In the genomic region with DNA sequence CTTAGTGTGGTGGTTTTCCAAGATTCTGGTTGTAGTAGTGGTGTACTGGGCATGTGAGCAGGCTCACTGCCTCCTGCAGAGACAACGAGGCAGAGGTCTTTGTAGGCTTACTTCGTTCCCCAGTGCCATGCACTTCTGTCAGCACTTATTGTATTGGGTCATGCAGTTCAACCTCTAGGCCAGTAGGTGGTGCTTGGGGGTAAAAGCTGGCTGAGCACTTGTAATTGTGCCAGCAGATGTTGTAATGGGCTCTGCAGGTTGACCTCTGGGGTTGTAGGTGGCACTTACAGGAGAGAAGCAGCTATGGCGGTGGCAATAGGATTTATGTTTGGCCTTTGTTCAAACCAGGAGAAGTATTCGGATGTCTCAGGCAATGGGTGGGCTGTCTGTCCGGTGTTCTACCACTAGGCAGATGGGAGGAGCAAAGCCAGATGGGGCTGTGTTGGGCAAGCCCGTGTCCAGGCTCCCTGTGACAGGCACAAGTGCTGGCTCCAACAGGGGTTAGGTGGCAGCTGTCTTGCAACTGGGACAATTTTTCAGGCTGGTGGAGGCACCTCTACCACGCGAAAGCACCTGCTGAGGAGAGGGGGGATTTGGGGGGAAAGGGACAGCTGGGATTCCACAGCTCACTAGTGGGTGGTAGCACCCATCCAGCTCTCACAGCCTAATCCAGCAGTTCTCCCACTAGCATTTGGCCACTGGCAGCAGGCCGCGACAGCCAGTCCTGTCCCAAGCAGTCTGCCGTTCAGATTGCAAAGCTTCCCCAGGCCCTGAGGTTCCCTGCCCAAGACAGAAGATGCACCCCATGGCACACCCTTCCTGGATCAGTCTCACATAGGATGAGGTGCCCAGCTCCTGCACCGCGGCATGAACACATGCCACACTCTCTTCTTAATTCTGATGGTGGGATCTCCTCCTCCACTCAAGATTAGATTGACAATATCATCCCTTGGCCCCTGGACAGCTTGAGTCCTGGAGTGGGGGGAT, we compare ENCODE assay signal across 8 cellular contexts.
DNase-seq lines count a peak whose midpoint lies in the region; ATAC-seq and TF ChIP-seq lines count a peak whose summit lies in the region.

No MANE protein-coding gene starts in this region.

- no peaks in the 10 kb centered on the region for H3K9me2 ChIP-seq in SU-DHL-6 (replicated peaks; ENCODE audit: insufficient read depth, low read length)

- DNase-seq in AG08395 (ENCODE audit: low spot score) (peak; percentile 82), NCI-H1092 treated with DMSO at 0.1 percent for 48 hours (lab: John Stamatoyannopoulos, UW) (peak; percentile 40), mammary epithelial cell (peak; percentile 40), kidney glomerular epithelial cell (lab: John Stamatoyannopoulos, UW) (peak; percentile 52)
- DNase-seq in stimulated activated CD8-positive, alpha-beta memory T cell treated with anti-CD3 and anti-CD28 coated beads, Interleukin-12 subunit alpha, Interleukin-12 subunit beta, amount 100 ng/mL, for 1 hour (ENCODE audit: low read depth), result peak; percentile 22

- ATAC-seq in GM18511 (IDR thresholded peaks at IDR 0.05; ENCODE audit: unreplicated experiment) (peak; percentile 99), HG02870 (IDR thresholded peaks at IDR 0.05; ENCODE audit: unreplicated experiment) (peak; percentile 99)

- H3K27me3 ChIP-seq in SU-DHL-6 (ENCODE audit: low read length) (no peaks in the 10 kb centered on the region), mammary epithelial cell (ENCODE audit: insufficient read depth, low read length) (no peaks in the 10 kb centered on the region)

- H3K4me3 ChIP-seq in SU-DHL-6 (ENCODE audit: insufficient read depth, low read length, poor library complexity, severe bottlenecking) (no peak overlapping the region), mammary epithelial cell (replicated peaks in 1 of 3; ENCODE audit: insufficient read depth in 1 of 3, low read depth in 2 of 3, low read length in 3 of 3) (no peak overlapping the region)

- in situ Hi-C loops in mammary epithelial cell (cut with MboI; ENCODE audit: low sequenced_read_pairs in 2 of 2), result no loop called here

- no peaks in the 10 kb centered on the region for H3K36me3 ChIP-seq in SU-DHL-6 (ENCODE audit: low read length)
- no peaks in the 10 kb centered on the region for H3K36me3 ChIP-seq in mammary epithelial cell (ENCODE audit: insufficient read depth, low read length)

- no peak overlapping the region for H3K9ac ChIP-seq in SU-DHL-6 (ENCODE audit: low read length)
- no peak overlapping the region for H3K9ac ChIP-seq in mammary epithelial cell (ENCODE audit: insufficient read depth, low read length)

- peak; percentile 70 for TF ChIP-seq CTCF in SU-DHL-6 (IDR thresholded peaks at IDR 0.05; ENCODE audit: insufficient read depth, low read length, poor library complexity, severe bottlenecking)
- peak; percentile 89 to 95 for TF ChIP-seq CTCF in mammary epithelial cell (conservative IDR thresholded peaks at IDR 0.05 in 1 of 2, IDR thresholded peaks at IDR 0.05 in 1 of 2; ENCODE audit: extremely low read depth in 1 of 2, insufficient read depth in 1 of 2, low read depth in 1 of 2, low read length in 2 of 2)

- no peaks in the 10 kb centered on the region for H3K9me3 ChIP-seq in SU-DHL-6 (ENCODE audit: insufficient read depth, low read length)
- H3K9me3 ChIP-seq in mammary epithelial cell (replicated peaks; ENCODE audit: insufficient read depth, low read length), result no peaks in the 10 kb centered on the region

- no TSS peak for BruUV-seq in mammary epithelial cell (replicated peaks; lab: Mats Ljungman, UMichigan)

- H3K79me2 ChIP-seq in SU-DHL-6 (ENCODE audit: insufficient read depth, low read length), result no peaks in the 10 kb centered on the region
- H3K79me2 ChIP-seq in mammary epithelial cell (ENCODE audit: insufficient read depth, low read length), result no peaks in the 10 kb centered on the region

- dilution Hi-C loops in mammary epithelial cell (cut with HindIII; ENCODE audit: low sequenced_read_pairs), result no loop called here

- H3K4me2 ChIP-seq in SU-DHL-6 (ENCODE audit: low read depth, low read length, poor library complexity, severe bottlenecking) (no peak overlapping the region), mammary epithelial cell (ENCODE audit: insufficient read depth, low read depth, low read length) (no peak overlapping the region)

- H3F3A ChIP-seq in SU-DHL-6 (ENCODE audit: insufficient read depth), result no peaks in the 10 kb centered on the region

- CTCF ChIA-PET in mammary epithelial cell (lab: Charles Lee; ENCODE audit: low non-redundant PET), result interaction anchor here (0.7 to 1.0 kb wide), 2 partner anchors 20 to 294 kb away, joined by 4 to 5 read pairs; no protein-coding TSS in a partner anchor

- intact Hi-C loops in mammary epithelial cell (cut with micrococcal nuclease), result loop anchor here (1.0 kb wide), 2 partner anchors 211 to 365 kb away; no protein-coding TSS in a partner anchor

- H4K20me1 ChIP-seq in SU-DHL-6 (ENCODE audit: low read depth, low read length) (no peaks in the 10 kb centered on the region), mammary epithelial cell (ENCODE audit: insufficient read depth, low read length) (peaks cover 3% of the 10 kb centered on the region)

- H2AFZ ChIP-seq in SU-DHL-6 (ENCODE audit: low read depth, low read length, severe bottlenecking) (no peak overlapping the region), mammary epithelial cell (ENCODE audit: low read depth, low read length) (no peak overlapping the region)

- 79% methylated on average over 11 of the region's 13 CpGs for WGBS in mammary epithelial cell (ENCODE audit: low coverage, missing lambda C conversion rate)

- no peaks in the 10 kb centered on the region for H3K4me1 ChIP-seq in mammary epithelial cell (ENCODE audit: insufficient read depth, low read length)

- H3K27ac ChIP-seq in SU-DHL-6 (ENCODE audit: low read depth, low read length) (no peak overlapping the region), mammary epithelial cell (ENCODE audit: insufficient read depth, low read depth, low read length) (no peak overlapping the region)

Comparison
In these comparisons a context has a peak if more than half of its experiments do, and no peak if none do; other contexts are left out.
1. DNase-seq: peak in every context shown above with its lines; median percentile 82 in AG08395; 52 in kidney glomerular epithelial cell; 40 in NCI-H1092 treated with DMSO at 0.1 percent for 48 hours; 40 in mammary epithelial cell; 22 in stimulated activated CD8-positive, alpha-beta memory T cell treated with anti-CD3 and anti-CD28 coated beads, Interleukin-12 subunit alpha, Interleukin-12 subunit beta, amount 100 ng/mL, for 1 hour.